Comparison of ENCODE assay signal across 8 cellular contexts in genomic region chr17:30731210-30732132, GRCh38.
DNase-seq lines count a peak whose midpoint lies in the region; ATAC-seq lines count a peak whose summit lies in the region.
"Not testable (repeated sequence)": the region's sequence is repeated elsewhere in the genome, so short reads cannot be mapped to it uniquely, and the experiment has no call there.

No MANE protein-coding gene starts in this region.

- POLR2A ChIA-PET in CD8-positive, alpha-beta memory T cell (lab: Charles Lee) = interaction anchor here (0.6 to 1.2 kb wide), 5 partner anchors 10 to 93 kb away, joined by 3 to 8 read pairs (median 5); partner anchors contain the start of gene CRLF3

- not testable (repeated sequence) for H3K27me3 Mint-ChIP-seq in CD8-positive, alpha-beta memory T cell

- not testable (repeated sequence) for H3K9me3 Mint-ChIP-seq in CD8-positive, alpha-beta memory T cell

- H2AFZ ChIP-seq in mesenchymal stem cell (ENCODE audit: low read depth, low read length) = peak overlapping the region; percentile 15

- DNase-seq in CD8-positive, alpha-beta memory T cell = peak; percentile 61 to 88 (median 83)
- DNase-seq in HS-5 (ENCODE audit: low read depth) = peak; percentile 28
- peak; percentile 62 for DNase-seq in NOMO-1 treated with DMSO at 0.1 percent for 48 hours (lab: John Stamatoyannopoulos, UW; ENCODE audit: unreplicated experiment)
- DNase-seq in activated CD8-positive, alpha-beta memory T cell treated with anti-CD3 and anti-CD28 coated beads for 4 hours (ENCODE audit: low read depth in 2 of 2) = peak; percentile 60 to 65
- peak; percentile 74 for DNase-seq in effector CD8-positive, alpha-beta T cell (lab: John Stamatoyannopoulos, UW)
- peak; percentile 86 for DNase-seq in mesenchymal stem cell
- DNase-seq in stimulated activated CD4-positive, alpha-beta T cell treated with anti-CD3 and anti-CD28 coated beads, TNF-alpha, amount 100 ng/mL, for 4 hours (ENCODE audit: low read depth in 3 of 3) = peak; percentile 64 to 77 (median 74)

- H3K27ac ChIP-seq in CD8-positive, alpha-beta memory T cell (ENCODE audit: low read depth, low read length) = peak overlapping the region; percentile 61
- peak overlapping the region; percentile 84 for H3K27ac ChIP-seq in mesenchymal stem cell (ENCODE audit: low read length, poor library complexity, severe bottlenecking)

- H2BK5ac ChIP-seq in mesenchymal stem cell (ENCODE audit: low read depth, low read length, poor library complexity, severe bottlenecking) = peak overlapping the region; percentile 19

- peak overlapping the region; percentile 91 for H2BK120ac ChIP-seq in mesenchymal stem cell (ENCODE audit: low read depth, low read length)

- peak overlapping the region; percentile 58 for H3K4me3 ChIP-seq in CD8-positive, alpha-beta memory T cell (ENCODE audit: low read length)
- H3K4me3 ChIP-seq in mesenchymal stem cell (ENCODE audit: insufficient read depth in 1 of 2, low read depth in 1 of 2, low read length in 2 of 2) = peak overlapping the region; percentile 80 to 81

- peak overlapping the region; percentile 57 to 64 for H3K4ac ChIP-seq in mesenchymal stem cell (ENCODE audit: low read depth in 1 of 2, low read length in 2 of 2)

- H3K36me3 ChIP-seq in CD8-positive, alpha-beta memory T cell (ENCODE audit: insufficient read depth, low read length); mesenchymal stem cell (ENCODE audit: control insufficient read depth in 1 of 2, insufficient read depth in 2 of 2, low read depth in 1 of 2, low read length in 2 of 2): not testable (repeated sequence)

- peak overlapping the region; percentile 92 to 99 (median 96) for H3K4me3 Mint-ChIP-seq in CD8-positive, alpha-beta memory T cell

- H3K4me2 ChIP-seq in mesenchymal stem cell (ENCODE audit: low read length, poor library complexity, severe bottlenecking) = peak overlapping the region; percentile 58

- peak overlapping the region; percentile 50 for H4K91ac ChIP-seq in mesenchymal stem cell (ENCODE audit: low read length)

- H3K9ac ChIP-seq in mesenchymal stem cell (ENCODE audit: low read length) = peak overlapping the region; percentile 90

- peak overlapping the region; percentile 44 for H2BK15ac ChIP-seq in mesenchymal stem cell (ENCODE audit: low read depth, poor library complexity, severe bottlenecking)

- peak overlapping the region; percentile 67 to 79 for H3K18ac ChIP-seq in mesenchymal stem cell (ENCODE audit: low read depth in 1 of 2, low read length in 2 of 2)

- not testable (repeated sequence) for H2BK12ac ChIP-seq in mesenchymal stem cell (ENCODE audit: low read length in 2 of 2)

- peaks cover 23 to 36% (median 31%) of the 10 kb centered on the region in 3 donors for H3K4me1 Mint-ChIP-seq in CD8-positive, alpha-beta memory T cell

- peak; percentile 75 for ATAC-seq in GM19468 (IDR thresholded peaks at IDR 0.05; ENCODE audit: extremely low read depth, unreplicated experiment)

- peak overlapping the region in 1 of 2 experiments; percentile 91 for H3K14ac ChIP-seq in mesenchymal stem cell (ENCODE audit: low read length in 2 of 2)

- CTCF ChIA-PET in CD8-positive, alpha-beta memory T cell (lab: Charles Lee) = not testable (repeated sequence)

- H2AK5ac ChIP-seq in mesenchymal stem cell (ENCODE audit: low read length, severe bottlenecking) = not testable (repeated sequence)

- H3K4me1 ChIP-seq in CD8-positive, alpha-beta memory T cell (ENCODE audit: insufficient read depth, low read length); mesenchymal stem cell (ENCODE audit: control insufficient read depth, insufficient read depth, low read depth, low read length): not testable (repeated sequence)

- H3K79me1 ChIP-seq in mesenchymal stem cell (replicated peaks; ENCODE audit: low read length, poor library complexity, severe bottlenecking) = peaks cover 11% of the 10 kb centered on the region

- H3K23ac ChIP-seq in mesenchymal stem cell (ENCODE audit: low read length in 2 of 2) = peak overlapping the region in 1 of 2 experiments; percentile 93

- not testable (repeated sequence) for H3K27me3 ChIP-seq in CD8-positive, alpha-beta memory T cell (ENCODE audit: insufficient read depth, low read length, poor library complexity, severe bottlenecking); mesenchymal stem cell (ENCODE audit: control insufficient read depth in 1 of 2, insufficient read depth in 1 of 2, low read length in 2 of 2)

- H3K36me3 Mint-ChIP-seq in CD8-positive, alpha-beta memory T cell = peaks cover 3 to 17% (median 4%) of the 10 kb centered on the region in 3 donors

- peak overlapping the region; percentile 37 for H4K8ac ChIP-seq in mesenchymal stem cell (ENCODE audit: low read length)

- WGBS in mesenchymal stem cell = under 1% methylated on average over 42 of the region's 87 CpGs

- peak overlapping the region; percentile 87 to 99 (median 93) for H3K27ac Mint-ChIP-seq in CD8-positive, alpha-beta memory T cell

- not testable (repeated sequence) for H3K9me3 ChIP-seq in CD8-positive, alpha-beta memory T cell (ENCODE audit: low read length); mesenchymal stem cell (ENCODE audit: control insufficient read depth, low read length)

Comparison
In these comparisons a context has a peak if more than half of its experiments do, and no peak if none do; other contexts are left out.
1. Peak in every context shown above with its lines: DNase-seq, ATAC-seq, H3K4me3 ChIP-seq and H3K27ac ChIP-seq.
2. DNase-seq: peak in every context shown above with its lines; median percentile 86 in mesenchymal stem cell; 83 in CD8-positive, alpha-beta memory T cell; 74 in effector CD8-positive, alpha-beta T cell; 74 in stimulated activated CD4-positive, alpha-beta T cell treated with anti-CD3 and anti-CD28 coated beads, TNF-alpha, amount 100 ng/mL, for 4 hours; 62 in activated CD8-positive, alpha-beta memory T cell treated with anti-CD3 and anti-CD28 coated beads for 4 hours; 62 in NOMO-1 treated with DMSO at 0.1 percent for 48 hours; 28 in HS-5.